Comparison of ENCODE assay signal across 13 cellular contexts in the genomic region with DNA sequence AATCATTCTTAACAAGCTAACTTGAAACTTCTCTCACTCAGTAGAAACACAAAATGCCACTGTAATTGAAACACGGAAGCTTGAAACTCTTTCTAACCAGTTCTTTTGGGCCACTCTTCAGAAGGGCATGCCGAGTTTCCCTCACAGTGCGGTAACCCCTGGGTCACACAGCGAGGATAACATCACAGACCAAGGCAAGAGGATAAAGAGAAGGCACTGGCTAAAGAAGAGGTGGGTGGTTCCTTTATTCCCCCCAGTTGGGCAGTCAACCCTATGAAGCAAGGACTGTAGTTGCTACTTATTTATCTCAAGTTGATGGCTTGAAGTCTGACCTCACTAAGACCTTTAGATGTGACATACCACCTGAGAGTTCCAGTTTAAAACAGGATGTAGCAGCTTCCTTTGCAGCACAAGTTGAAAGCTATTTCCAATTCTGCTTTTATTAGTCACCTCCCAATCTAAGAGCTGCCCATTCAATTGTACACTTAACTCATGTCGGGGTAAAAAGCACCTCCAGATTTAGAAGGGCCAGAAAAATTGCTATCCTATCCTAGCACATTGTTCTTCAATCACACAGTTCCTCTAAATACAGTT.
DNase-seq lines count a peak whose midpoint lies in the region; ATAC-seq and TF ChIP-seq lines count a peak whose summit lies in the region.
"Had no signal": no experiment of that assay in that cellular context is flagged by ENCODE, and none has a peak within 500 bp of the region (broad histone marks: within the 10 kb centered on the region; RNA-seq: fewer than 3 reads in every experiment).

No MANE protein-coding gene starts in this region.

- H3K4me1 Mint-ChIP-seq in activated T-helper 17 cell treated with anti-CD3 and anti-CD28 coated beads, Interleukin-2, amount 50 U/mL, for 72 hours: no peaks in the 10 kb centered on the region
- H3K4me1 Mint-ChIP-seq in chondrocyte (ENCODE audit: low read depth): peaks cover 40% of the 10 kb centered on the region

- H4K20me1 ChIP-seq in PC-9 (ENCODE audit: insufficient read depth): no peaks in the 10 kb centered on the region

- H3K36me3 Mint-ChIP-seq in activated T-helper 17 cell treated with anti-CD3 and anti-CD28 coated beads, Interleukin-2, amount 50 U/mL, for 72 hours (ENCODE audit: low read depth): peaks cover 5% of the 10 kb centered on the region
- H3K36me3 Mint-ChIP-seq in chondrocyte (ENCODE audit: low read depth): peaks cover 8% of the 10 kb centered on the region

- POLR2A ChIA-PET in PC-9 (lab: Charles Lee; ENCODE audit: unreplicated experiment): no interaction called here

- BruUV-seq in PC-9 (replicated peaks; lab: Mats Ljungman, UMichigan): no TSS peak

- H3K36me3 ChIP-seq in PC-9 (ENCODE audit: low read depth): no peaks in the 10 kb centered on the region
- H3K36me3 ChIP-seq: right lobe of liver had no signal

- H3K27me3 Mint-ChIP-seq in activated T-helper 17 cell treated with anti-CD3 and anti-CD28 coated beads, Interleukin-2, amount 50 U/mL, for 72 hours: no peaks in the 10 kb centered on the region
- H3K27me3 Mint-ChIP-seq in chondrocyte (ENCODE audit: low read depth): no peaks in the 10 kb centered on the region

- intact Hi-C loops in PC-9 (cut with micrococcal nuclease; ENCODE audit: unreplicated experiment): no loop called here

- H3K4me3 ChIP-seq in GM12865 (ENCODE audit: low read depth, low read length): no peak overlapping the region
- H3K4me3 ChIP-seq in PC-9: no peak overlapping the region
- H3K4me3 ChIP-seq: right lobe of liver had no signal

- H3K4me1 ChIP-seq in PC-9 (replicated peaks; ENCODE audit: insufficient read depth): no peaks in the 10 kb centered on the region

- DNase-seq in GM12865 (ENCODE audit: low read depth) (peak; percentile 67), PC-9 (no peak), chondrocyte (ENCODE audit: low spot score) (no peak), ecto neural progenitor cell (ENCODE audit: low spot score) (no peak)
- DNase-seq in stimulated activated CD4-positive, alpha-beta T cell treated with anti-CD3 and anti-CD28 coated beads, Interleukin-2, amount 100 ng/mL, for 24 hours: no peak
- DNase-seq: activated CD4-positive, CD25-positive, alpha-beta regulatory T cell treated with anti-CD3 and anti-CD28 coated beads, Interleukin-2, amount 50 U/mL, for 72 hours; erythroblast; left colon; right lobe of liver had no signal

- no peaks in the 10 kb centered on the region for H3K79me2 ChIP-seq in PC-9 (ENCODE audit: low read depth)

- H2AFZ ChIP-seq in PC-9: no peak overlapping the region

- no peak overlapping the region for H3K27ac Mint-ChIP-seq in activated T-helper 17 cell treated with anti-CD3 and anti-CD28 coated beads, Interleukin-2, amount 50 U/mL, for 72 hours
- H3K27ac Mint-ChIP-seq in chondrocyte (ENCODE audit: unreplicated experiment): no peak overlapping the region

- TF ChIP-seq CTCF in GM12865 (IDR thresholded peaks at IDR 0.05; ENCODE audit: insufficient read depth, low read depth, low read length, missing control alignments): no peak
- TF ChIP-seq CTCF in PC-9 (conservative IDR thresholded peaks at IDR 0.05): no peak
- no peak for TF ChIP-seq CTCF in chondrocyte (IDR thresholded peaks at IDR 0.05)

- no peaks in the 10 kb centered on the region for H3K27me3 ChIP-seq in PC-9 (ENCODE audit: insufficient read depth, low read depth)
- H3K27me3 ChIP-seq: right lobe of liver had no signal

- H3K9me3 Mint-ChIP-seq in activated T-helper 17 cell treated with anti-CD3 and anti-CD28 coated beads, Interleukin-2, amount 50 U/mL, for 72 hours: no peaks in the 10 kb centered on the region
- H3K9me3 Mint-ChIP-seq in chondrocyte (ENCODE audit: low read depth): peaks cover 15% of the 10 kb centered on the region

- no peaks in the 10 kb centered on the region for H3F3A ChIP-seq in PC-9 (ENCODE audit: insufficient read depth, low read depth)

- H3K9me3 ChIP-seq in PC-9 (ENCODE audit: insufficient read depth, low read depth): no peaks in the 10 kb centered on the region
- H3K9me3 ChIP-seq: right lobe of liver had no signal

- CTCF ChIA-PET in PC-9 (lab: Charles Lee): no interaction called here

- H3K9me2 ChIP-seq in PC-9 (ENCODE audit: insufficient read depth): no peaks in the 10 kb centered on the region

- no peak overlapping the region for H3K27ac ChIP-seq in PC-9
- H3K27ac ChIP-seq: C4-2B, right lobe of liver had no signal

- no peak overlapping the region for H3K4me2 ChIP-seq in PC-9

- ATAC-seq in GM19324 (IDR thresholded peaks at IDR 0.05; ENCODE audit: low FRiP score, unreplicated experiment) (peak; percentile 77), HG02852 (IDR thresholded peaks at IDR 0.05; ENCODE audit: unreplicated experiment) (peak; percentile 90)
- ATAC-seq in activated T-helper 17 cell treated with anti-CD3 and anti-CD28 coated beads, Interleukin-2, amount 50 U/mL, for 72 hours (replicated peaks): peak; percentile 28
- ATAC-seq: left colon had no signal

- H3K4me3 Mint-ChIP-seq in activated T-helper 17 cell treated with anti-CD3 and anti-CD28 coated beads, Interleukin-2, amount 50 U/mL, for 72 hours: no peak overlapping the region
- H3K4me3 Mint-ChIP-seq in chondrocyte (ENCODE audit: unreplicated experiment): no peak overlapping the region

Comparison
In these comparisons a context has a peak if more than half of its experiments do, and no peak if none do; other contexts are left out.
1. ATAC-seq: peak in every context shown above with its lines; median percentile 90 in HG02852; 77 in GM19324; 28 in activated T-helper 17 cell treated with anti-CD3 and anti-CD28 coated beads, Interleukin-2, amount 50 U/mL, for 72 hours.